In genomic region chr17:47875586-47875985, GRCh38 we compare ENCODE assay signal across 1 cellular context.
TF ChIP-seq lines count a peak whose summit lies in the region.

No MANE protein-coding gene starts in this region.

TF ChIP-seq in GM23338, 12 proteins besides CTCF, POLR2A, EP300 and RAD21 (continued from another document):
- TF ChIP-seq ZNF462 (CRISPR knock-in tag; IDR thresholded peaks at IDR 0.05) = no peak
- no peak for TF ChIP-seq POLR2AphosphoS5 (IDR thresholded peaks at IDR 0.05; ENCODE audit: low read depth)
- TF ChIP-seq ZNF331 (CRISPR knock-in tag; IDR thresholded peaks at IDR 0.05; ENCODE audit: low read depth) = no peak
- no peak for TF ChIP-seq NANOG (IDR thresholded peaks at IDR 0.05; ENCODE audit: borderline replicate concordance)
- no peak for TF ChIP-seq EZH2 (IDR thresholded peaks at IDR 0.05; ENCODE audit: low read depth, unreplicated experiment)
- TF ChIP-seq, protein P1, sequence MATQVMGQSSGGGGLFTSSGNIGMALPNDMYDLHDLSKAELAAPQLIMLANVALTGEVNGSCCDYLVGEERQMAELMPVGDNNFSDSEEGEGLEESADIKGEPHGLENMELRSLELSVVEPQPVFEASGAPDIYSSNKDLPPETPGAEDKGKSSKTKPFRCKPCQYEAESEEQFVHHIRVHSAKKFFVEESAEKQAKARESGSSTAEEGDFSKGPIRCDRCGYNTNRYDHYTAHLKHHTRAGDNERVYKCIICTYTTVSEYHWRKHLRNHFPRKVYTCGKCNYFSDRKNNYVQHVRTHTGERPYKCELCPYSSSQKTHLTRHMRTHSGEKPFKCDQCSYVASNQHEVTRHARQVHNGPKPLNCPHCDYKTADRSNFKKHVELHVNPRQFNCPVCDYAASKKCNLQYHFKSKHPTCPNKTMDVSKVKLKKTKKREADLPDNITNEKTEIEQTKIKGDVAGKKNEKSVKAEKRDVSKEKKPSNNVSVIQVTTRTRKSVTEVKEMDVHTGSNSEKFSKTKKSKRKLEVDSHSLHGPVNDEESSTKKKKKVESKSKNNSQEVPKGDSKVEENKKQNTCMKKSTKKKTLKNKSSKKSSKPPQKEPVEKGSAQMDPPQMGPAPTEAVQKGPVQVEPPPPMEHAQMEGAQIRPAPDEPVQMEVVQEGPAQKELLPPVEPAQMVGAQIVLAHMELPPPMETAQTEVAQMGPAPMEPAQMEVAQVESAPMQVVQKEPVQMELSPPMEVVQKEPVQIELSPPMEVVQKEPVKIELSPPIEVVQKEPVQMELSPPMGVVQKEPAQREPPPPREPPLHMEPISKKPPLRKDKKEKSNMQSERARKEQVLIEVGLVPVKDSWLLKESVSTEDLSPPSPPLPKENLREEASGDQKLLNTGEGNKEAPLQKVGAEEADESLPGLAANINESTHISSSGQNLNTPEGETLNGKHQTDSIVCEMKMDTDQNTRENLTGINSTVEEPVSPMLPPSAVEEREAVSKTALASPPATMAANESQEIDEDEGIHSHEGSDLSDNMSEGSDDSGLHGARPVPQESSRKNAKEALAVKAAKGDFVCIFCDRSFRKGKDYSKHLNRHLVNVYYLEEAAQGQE (IDR thresholded peaks at IDR 0.05; ENCODE audit: unreplicated experiment) = no peak
- TF ChIP-seq STAT1 (IDR thresholded peaks at IDR 0.05; ENCODE audit: unreplicated experiment) = no peak
- TF ChIP-seq CREB1 (CRISPR knock-in tag; IDR thresholded peaks at IDR 0.05; ENCODE audit: low read depth) = no peak
- no peak for TF ChIP-seq EZH2phosphoT487 (IDR thresholded peaks at IDR 0.05; ENCODE audit: unreplicated experiment)
- TF ChIP-seq ZNF114 (CRISPR knock-in tag; IDR thresholded peaks at IDR 0.05) = no peak
